Comparison of ENCODE assay signal across 7 cellular contexts in genomic region chr12:94262228-94263010, GRCh38.
DNase-seq lines count a peak whose midpoint lies in the region; ATAC-seq and FAIRE-seq lines count a peak whose summit lies in the region.

No MANE protein-coding gene starts in this region.

- no peaks in the 10 kb centered on the region for H3K9me3 Mint-ChIP-seq in stimulated activated effector memory CD8-positive, alpha-beta T cell treated with anti-CD3 and anti-CD28 coated beads, Interleukin-12 subunit alpha, Interleukin-12 subunit beta, amount 100 ng/mL, for 72 hours

- peak; percentile 72 for FAIRE-seq in endometrium (lab: Jason Lieb, UNC)

- peaks cover 33% of the 10 kb centered on the region for H3K4me1 Mint-ChIP-seq in stimulated activated effector memory CD8-positive, alpha-beta T cell treated with anti-CD3 and anti-CD28 coated beads, Interleukin-12 subunit alpha, Interleukin-12 subunit beta, amount 100 ng/mL, for 72 hours

- H3K4me3 Mint-ChIP-seq in stimulated activated effector memory CD8-positive, alpha-beta T cell treated with anti-CD3 and anti-CD28 coated beads, Interleukin-12 subunit alpha, Interleukin-12 subunit beta, amount 100 ng/mL, for 72 hours = peak overlapping the region; percentile 82

- peak overlapping the region; percentile 94 for H3K27ac Mint-ChIP-seq in stimulated activated effector memory CD8-positive, alpha-beta T cell treated with anti-CD3 and anti-CD28 coated beads, Interleukin-12 subunit alpha, Interleukin-12 subunit beta, amount 100 ng/mL, for 72 hours

- peaks cover 55% of the 10 kb centered on the region for H3K36me3 Mint-ChIP-seq in stimulated activated effector memory CD8-positive, alpha-beta T cell treated with anti-CD3 and anti-CD28 coated beads, Interleukin-12 subunit alpha, Interleukin-12 subunit beta, amount 100 ng/mL, for 72 hours

- peak; percentile 44 for ATAC-seq in GM18508 (IDR thresholded peaks at IDR 0.05; ENCODE audit: insufficient read depth, unreplicated experiment)
- ATAC-seq in HG02981 (IDR thresholded peaks at IDR 0.05; ENCODE audit: unreplicated experiment) = peak; percentile 64
- ATAC-seq in stimulated activated effector memory CD8-positive, alpha-beta T cell treated with anti-CD3 and anti-CD28 coated beads, Interleukin-12 subunit alpha, Interleukin-12 subunit beta, amount 100 ng/mL, for 72 hours = peak; percentile 85

- peak; percentile 46 for DNase-seq in NCI-H748 (lab: John Stamatoyannopoulos, UW; ENCODE audit: unreplicated experiment)
- DNase-seq in activated CD8-positive, alpha-beta memory T cell treated with anti-CD3 and anti-CD28 coated beads, Interleukin-2, amount 50 U/mL, for 1 hour (ENCODE audit: extremely low read depth) = peak; percentile 28
- peak; percentile 89 for DNase-seq in myocyte (ENCODE audit: low read depth)
- peak; percentile 50 to 82 for DNase-seq in stimulated activated effector memory CD8-positive, alpha-beta T cell treated with anti-CD3 and anti-CD28 coated beads, Interleukin-12 subunit alpha, Interleukin-12 subunit beta, amount 100 ng/mL, for 72 hours (ENCODE audit: low spot score in 2 of 2)

Comparison
In these comparisons a context has a peak if more than half of its experiments do, and no peak if none do; other contexts are left out.
1. Peak in every context shown above with its lines: DNase-seq and ATAC-seq.
2. DNase-seq: peak in every context shown above with its lines; median percentile 89 in myocyte; 66 in stimulated activated effector memory CD8-positive, alpha-beta T cell treated with anti-CD3 and anti-CD28 coated beads, Interleukin-12 subunit alpha, Interleukin-12 subunit beta, amount 100 ng/mL, for 72 hours; 46 in NCI-H748; 28 in activated CD8-positive, alpha-beta memory T cell treated with anti-CD3 and anti-CD28 coated beads, Interleukin-2, amount 50 U/mL, for 1 hour.